ENCODE assay signal across 9 cellular contexts in the genomic region with DNA sequence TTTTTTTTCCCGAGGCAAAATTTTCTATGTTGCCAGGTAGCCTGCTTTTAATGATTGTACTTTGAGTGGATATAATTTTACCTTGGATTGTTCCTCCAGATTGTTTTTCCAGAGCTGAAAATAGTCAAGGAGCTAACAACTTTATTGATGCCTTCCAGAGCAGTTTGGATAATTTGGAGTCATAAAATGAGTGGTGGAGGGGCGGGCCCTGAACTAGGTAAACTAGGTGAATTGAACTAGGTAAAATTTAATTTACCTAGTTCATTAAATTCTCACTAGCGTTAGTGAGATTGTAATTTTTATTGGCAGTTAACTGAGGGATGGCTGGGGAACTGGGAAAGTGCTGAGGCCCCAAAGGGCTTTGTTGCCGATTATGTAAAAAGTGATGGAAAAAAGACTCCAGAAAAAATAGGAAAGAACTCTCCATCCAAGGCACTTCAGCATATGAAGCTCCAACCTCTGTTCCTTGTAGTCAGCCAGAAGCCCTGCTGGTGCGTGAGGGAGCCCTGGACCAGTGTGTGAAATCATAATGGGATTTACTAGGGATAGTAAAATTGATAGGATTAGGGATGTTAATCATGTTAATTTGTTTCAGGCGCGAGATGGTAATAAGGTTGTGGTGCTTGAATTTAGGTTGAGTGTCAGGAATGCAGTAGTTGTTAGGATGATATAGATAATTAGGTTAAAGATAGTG. TPM values are rescaled to one million over a fixed set of nuclear protein-coding genes. Genes with fewer than 3 reads are reported as not detected.
DNase-seq lines count a peak whose midpoint lies in the region; ATAC-seq, FAIRE-seq and TF ChIP-seq lines count a peak whose summit lies in the region.
"Had no signal": no experiment of that assay in that cellular context is flagged by ENCODE, and none has a peak within 500 bp of the region (broad histone marks: within the 10 kb centered on the region; RNA-seq: fewer than 3 reads in every experiment).

No MANE protein-coding gene starts in this region.

- WGBS in pancreas, 2 donors, result 40 to 41% methylated on average over 7 of the region's 7 CpGs

- H3K9ac ChIP-seq in ES-I3 (ENCODE audit: low read depth, low read length), result peak overlapping the region; percentile 83; the same call in 1 of the 2 replicates

- no peaks in the 10 kb centered on the region for H3K27me3 Mint-ChIP-seq in effector memory CD8-positive, alpha-beta T cell

- no peaks in the 10 kb centered on the region for H3K9me3 ChIP-seq in ES-I3 (ENCODE audit: control insufficient read depth, insufficient read depth, low read length)
- no peaks in the 10 kb centered on the region for H3K9me3 ChIP-seq in pancreas

- DNase-seq in NCI-H82 treated with DMSO at 0.1 percent for 48 hours (lab: John Stamatoyannopoulos, UW; ENCODE audit: unreplicated experiment) (peak; percentile 95), pancreas (no peak), cerebellar nuclear complex (lab: John Stamatoyannopoulos, UW) (no peak), kidney glomerular epithelial cell (lab: John Stamatoyannopoulos, UW) (no peak)
- DNase-seq in effector memory CD8-positive, alpha-beta T cell, result no peak
- DNase-seq in activated CD4-positive, alpha-beta T cell treated with anti-CD3 and anti-CD28 coated beads, Interleukin-2, amount 50 U/mL, for 1 hour, result no peak
- DNase-seq: NK-92 treated with Interleukin-12 subunit alpha and Interleukin-12 subunit beta, amount 100 ng/mL, for 24 hours had no signal

- H3K4me1 Mint-ChIP-seq in effector memory CD8-positive, alpha-beta T cell (ENCODE audit: low read depth in 2 of 2), result peaks cover 14 to 29% of the 10 kb centered on the region in 2 donors

- peak overlapping the region in 3 of 4 donors; percentile 76 to 97 (median 77) for H3K4me3 ChIP-seq in pancreas

- H3K9me3 Mint-ChIP-seq in effector memory CD8-positive, alpha-beta T cell, result no peaks in the 10 kb centered on the region

- peak overlapping the region; percentile 92 to 93 for H3K4me3 Mint-ChIP-seq in effector memory CD8-positive, alpha-beta T cell

- intact Hi-C loops in pancreas (cut with DNase I), result no loop called here

- H3K27ac Mint-ChIP-seq in effector memory CD8-positive, alpha-beta T cell, result no peak overlapping the region

- ATAC-seq in effector memory CD8-positive, alpha-beta T cell (replicated peaks), result no peak
- ATAC-seq in pancreas (no peak), HG03520 (IDR thresholded peaks at IDR 0.05; ENCODE audit: unreplicated experiment) (no peak)

- peaks cover 12% of the 10 kb centered on the region for H3K36me3 Mint-ChIP-seq in effector memory CD8-positive, alpha-beta T cell (ENCODE audit: insufficient read depth)

- FAIRE-seq in pancreas (lab: Jason Lieb, UNC), result no peak

- no peak for TF ChIP-seq CTCF in pancreas (IDR thresholded peaks at IDR 0.05)

- H3K36me3 ChIP-seq in ES-I3 (ENCODE audit: insufficient read depth, low read length), result no peaks in the 10 kb centered on the region
- H3K36me3 ChIP-seq in pancreas, result no peaks in the 10 kb centered on the region

- no peak overlapping the region for H3K27ac ChIP-seq in pancreas

- H3K4me1 ChIP-seq in ES-I3 (ENCODE audit: insufficient read depth, low read length) (peaks cover 10% of the 10 kb centered on the region), pancreas (peaks cover 12 to 29% (median 24%) of the 10 kb centered on the region in 3 donors)

- H3K27me3 ChIP-seq in pancreas, result no peaks in the 10 kb centered on the region

RNA-seq across cellular contexts. Expression of gene DNAJC25, which starts 1.7 kb away (rescaled TPM):
- 1 to 10 TPM; 2.2 to 4.1 (median 3.2) TPM for total RNA-seq in pancreas
- polyA plus RNA-seq in pancreas, result 1 to 10 TPM; 4.0 to 6.7 TPM

RNA-seq across cellular contexts. Expression of gene GNG10, which starts 28.6 kb away (rescaled TPM):
- 10 to 100 TPM in 2 of 6 donors, 1 to 10 TPM in 4; 4.5 to 16.8 (median 8.3) TPM for total RNA-seq in pancreas
- 10 to 100 TPM; 19.6 to 34.9 TPM for polyA plus RNA-seq in pancreas

RNA-seq across cellular contexts. Expression of gene PTGR1, which starts 33.4 kb away (rescaled TPM):
- 10 to 100 TPM in 4 of 6 donors, 1 to 10 TPM in 2; 7.6 to 28.8 (median 14.6) TPM for total RNA-seq in pancreas
- polyA plus RNA-seq in pancreas, result 10 to 100 TPM in 1 of 2 donors, 1 to 10 TPM in 1; 5.0 to 14.7 TPM
